12 cellular contexts compared by ENCODE assay signal in genomic region chr11:78192223-78192719, GRCh38. TPM values are rescaled to one million over a fixed set of nuclear protein-coding genes. Genes with fewer than 3 reads are reported as not detected.
DNase-seq lines count a peak whose midpoint lies in the region; ATAC-seq and TF ChIP-seq lines count a peak whose summit lies in the region.
"Had no signal": no experiment of that assay in that cellular context is flagged by ENCODE, and none has a peak within 500 bp of the region (broad histone marks: within the 10 kb centered on the region; RNA-seq: fewer than 3 reads in every experiment).

No MANE protein-coding gene starts in this region.

- no peaks in the 10 kb centered on the region for H3K9me2 ChIP-seq in Loucy (replicated peaks; ENCODE audit: low read depth, low read length)

- no peaks in the 10 kb centered on the region for H4K20me1 ChIP-seq in Loucy (ENCODE audit: insufficient read depth, low read length, poor library complexity, severe bottlenecking)

- peaks cover 17% of the 10 kb centered on the region for H3K9me3 Mint-ChIP-seq in glutamatergic neuron (ENCODE audit: unreplicated experiment)

- H3K27ac ChIP-seq in spleen, result peak overlapping the region in 1 of 8 donors; percentile 20

- no peaks in the 10 kb centered on the region for H3K36me3 ChIP-seq in Loucy (ENCODE audit: insufficient read depth, low read length)
- peaks cover 0 to 8% (median 0%) of the 10 kb centered on the region in 6 donors for H3K36me3 ChIP-seq in spleen

- H3K27me3 ChIP-seq in Loucy (ENCODE audit: insufficient read depth, low read length, poor library complexity, severe bottlenecking) (no peaks in the 10 kb centered on the region), spleen (replicated peaks in 1 of 7) (no peaks in the 10 kb centered on the region)

- H3K27me3 Mint-ChIP-seq in glutamatergic neuron (ENCODE audit: unreplicated experiment), result peaks cover 20% of the 10 kb centered on the region

- H3K9me3 ChIP-seq in Loucy (ENCODE audit: insufficient read depth, low read depth, low read length), result no peaks in the 10 kb centered on the region
- no peaks in the 10 kb centered on the region for H3K9me3 ChIP-seq in spleen

- H2AFZ ChIP-seq in Loucy (ENCODE audit: low read length), result no peak overlapping the region

- H3K9ac ChIP-seq in Loucy (ENCODE audit: low read depth, low read length, poor library complexity, severe bottlenecking), result no peak overlapping the region

- H3F3A ChIP-seq in Loucy (ENCODE audit: low read depth), result no peaks in the 10 kb centered on the region

- TF ChIP-seq POLR2A in spleen (IDR thresholded peaks at IDR 0.05) (no peak), GM18505 (IDR thresholded peaks at IDR 0.05; ENCODE audit: borderline replicate concordance, extremely low read depth, insufficient read depth, insufficient read length) (no peak)

- H3K36me3 Mint-ChIP-seq in glutamatergic neuron (ENCODE audit: unreplicated experiment), result peaks cover 5% of the 10 kb centered on the region

- intact Hi-C loops in spleen (cut with DNase I; ENCODE audit: low total_unique reads), result no loop called here

- peak; percentile 54 for DNase-seq in NCI-H82 (lab: John Stamatoyannopoulos, UW)
- DNase-seq in NCI-H82 treated with DMSO at 0.1 percent for 48 hours (lab: John Stamatoyannopoulos, UW; ENCODE audit: unreplicated experiment), result no peak
- DNase-seq in glutamatergic neuron, result peak; percentile 40
- peak; percentile 61 for DNase-seq in spleen
- no peak for DNase-seq in NOMO-1 treated with DMSO at 0.1 percent for 48 hours (lab: John Stamatoyannopoulos, UW; ENCODE audit: unreplicated experiment)
- DNase-seq in cerebellum (ENCODE audit: low spot score), result no peak
- DNase-seq: activated naive CD4-positive, alpha-beta T cell; DMS79; NCI-H2029 treated with DMSO at 0.1 percent for 48 hours; T-helper 1 cell had no signal

- H3K4me1 Mint-ChIP-seq in glutamatergic neuron (ENCODE audit: low read depth, unreplicated experiment), result peaks cover 34% of the 10 kb centered on the region

- 60 to 85% (median 81%) methylated on average over 1 to 6 of the region's 6 CpGs for WGBS in spleen, 5 donors

- no peak for ATAC-seq in GM18505 (IDR thresholded peaks at IDR 0.05; ENCODE audit: unreplicated experiment)

- peaks cover 18% of the 10 kb centered on the region; the same call in 1 of the 2 replicates for H3K79me2 ChIP-seq in Loucy (ENCODE audit: insufficient read depth, low read length)

- H3K4me3 ChIP-seq in Loucy (ENCODE audit: low read length, poor library complexity, severe bottlenecking) (no peak overlapping the region), spleen (no peak overlapping the region)

- H3K4me3 Mint-ChIP-seq in glutamatergic neuron (ENCODE audit: unreplicated experiment), result no peak overlapping the region

- TF ChIP-seq CTCF in Loucy (conservative IDR thresholded peaks at IDR 0.05; ENCODE audit: low read length) (no peak), glutamatergic neuron (IDR thresholded peaks at IDR 0.05; ENCODE audit: partially characterized antibody, unreplicated experiment) (no peak), spleen (IDR thresholded peaks at IDR 0.05 in 8 of 11, conservative IDR thresholded peaks at IDR 0.05 in 3 of 11) (no peak)

- no peak overlapping the region for H3K27ac Mint-ChIP-seq in glutamatergic neuron (ENCODE audit: unreplicated experiment)

- H3K4me2 ChIP-seq in Loucy (ENCODE audit: low read depth, low read length, poor library complexity, severe bottlenecking), result peak overlapping the region; percentile 28

- H3K4me1 ChIP-seq in Loucy (ENCODE audit: insufficient read depth, low read length, poor library complexity, severe bottlenecking) (peaks cover 51% of the 10 kb centered on the region), spleen (peaks cover 15 to 62% (median 32%) of the 10 kb centered on the region in 6 donors)

RNA-seq across cellular contexts. Expression of gene USP35, which starts 3.6 kb away (rescaled TPM):
- total RNA-seq in glutamatergic neuron (ENCODE audit: unreplicated experiment), result 34.2 TPM
- 1 to 10 TPM; 5.6 to 9.5 (median 6.5) TPM for total RNA-seq in spleen
- polyA plus RNA-seq in spleen, result 1 to 10 TPM; 1.6 to 6.5 (median 1.6) TPM
- total RNA-seq in cerebellum, result 14.2 TPM

RNA-seq across cellular contexts. Expression of gene KCTD21, which starts 3.8 kb away (rescaled TPM):
- total RNA-seq in glutamatergic neuron (ENCODE audit: unreplicated experiment) (9.7 TPM), spleen (10 to 100 TPM in 2 of 7 donors, 1 to 10 TPM in 5; 6.0 to 13.6 (median 7.2) TPM), cerebellum (4.4 TPM)
- polyA plus RNA-seq in spleen, result 1 to 10 TPM; 1.2 to 3.4 (median 1.4) TPM

RNA-seq across cellular contexts. Expression of gene ALG8, which starts 52.8 kb away (rescaled TPM):
- 30.3 TPM for total RNA-seq in glutamatergic neuron (ENCODE audit: unreplicated experiment)
- total RNA-seq in spleen, result 10 to 100 TPM; 17.4 to 35.7 (median 29.3) TPM
- 10 to 100 TPM; 30.7 to 34.0 (median 32.7) TPM for polyA plus RNA-seq in spleen
- 38.0 TPM for total RNA-seq in cerebellum

Comparison
In these comparisons a context has a peak if more than half of its experiments do, and no peak if none do; other contexts are left out.
1. DNase-seq: peak in NCI-H82 (single experiment), glutamatergic neuron (single experiment) and spleen (single experiment); none in NCI-H82 treated with DMSO at 0.1 percent for 48 hours (single experiment), NOMO-1 treated with DMSO at 0.1 percent for 48 hours (single experiment) and cerebellum (single experiment).